9 cellular contexts compared by ENCODE assay signal in genomic region chr19:2332341-2333026, GRCh38. TPM values are rescaled to one million over a fixed set of nuclear protein-coding genes. Genes with fewer than 3 reads are reported as not detected.
A peak's percentile ranks its signal among the peaks of the same experiment; 100 is the strongest.
DNase-seq lines count a peak whose midpoint lies in the region; ATAC-seq and TF ChIP-seq lines count a peak whose summit lies in the region.
"Had no signal": no experiment of that assay in that cellular context is flagged by ENCODE, and none has a peak within 500 bp of the region (broad histone marks: within the 10 kb centered on the region; RNA-seq: fewer than 3 reads in every experiment).

No MANE protein-coding gene starts in this region.

- no peaks in the 10 kb centered on the region for H3K27me3 ChIP-seq in CD8-positive, alpha-beta memory T cell (ENCODE audit: insufficient read depth, low read length, poor library complexity, severe bottlenecking)
- H3K27me3 ChIP-seq in layer of hippocampus (ENCODE audit: control insufficient read depth, insufficient read depth, low read length): no peaks in the 10 kb centered on the region
- H3K27me3 ChIP-seq in ovary: no peaks in the 10 kb centered on the region

- H3K36me3 ChIP-seq in CD8-positive, alpha-beta memory T cell (ENCODE audit: insufficient read depth, low read length): no peaks in the 10 kb centered on the region
- no peaks in the 10 kb centered on the region for H3K36me3 ChIP-seq in ovary

- H3K27ac ChIP-seq in CD8-positive, alpha-beta memory T cell (ENCODE audit: low read depth, low read length): no peak overlapping the region
- H3K27ac ChIP-seq in layer of hippocampus (ENCODE audit: low read depth, low read length) (peak overlapping the region; percentile 87), ovary (no peak overlapping the region)

- peak; percentile 44 for ATAC-seq in GM19452 (IDR thresholded peaks at IDR 0.05; ENCODE audit: unreplicated experiment)
- no peak for ATAC-seq in HG03342 (IDR thresholded peaks at IDR 0.05; ENCODE audit: unreplicated experiment)

- peaks cover 0 to 21% (median 3%) of the 10 kb centered on the region in 3 donors for H3K36me3 Mint-ChIP-seq in CD8-positive, alpha-beta memory T cell

- peak in 3 of 5 donors; percentile 38 to 88 (median 44) for DNase-seq in CD8-positive, alpha-beta memory T cell
- DNase-seq in T-helper 1 cell (peak in 3 of 5 donors; percentile 13 to 46 (median 35)), RKO (ENCODE audit: low spot score) (no peak), AG20443 (ENCODE audit: low spot score) (no peak), ovary (no peak)

- H3K4me1 ChIP-seq in CD8-positive, alpha-beta memory T cell (ENCODE audit: insufficient read depth, low read length): peaks cover 39% of the 10 kb centered on the region
- H3K4me1 ChIP-seq in ovary (ENCODE audit: insufficient read depth): peaks cover 10% of the 10 kb centered on the region

- no peak for TF ChIP-seq CTCF in ovary (IDR thresholded peaks at IDR 0.05)

- TF ChIP-seq EP300 in ovary (IDR thresholded peaks at IDR 0.05): no peak

- 79 to 86% (median 85%) methylated on average over 16 to 17 of the region's 17 CpGs for WGBS in ovary, 3 donors

- peak overlapping the region in 5 of 8 donors; percentile 37 to 85 (median 77) for H3K27ac Mint-ChIP-seq in CD8-positive, alpha-beta memory T cell

- POLR2A ChIA-PET in CD8-positive, alpha-beta memory T cell (lab: Charles Lee): no interaction called here

- no peaks in the 10 kb centered on the region for H3K9me3 ChIP-seq in CD8-positive, alpha-beta memory T cell (ENCODE audit: low read length)
- H3K9me3 ChIP-seq in ovary: no peaks in the 10 kb centered on the region

- no peaks in the 10 kb centered on the region for H3K9me3 Mint-ChIP-seq in CD8-positive, alpha-beta memory T cell

- H3K4me3 Mint-ChIP-seq in CD8-positive, alpha-beta memory T cell: peak overlapping the region in 3 of 7 donors; percentile 5 to 75 (median 44)

- H3K27me3 Mint-ChIP-seq in CD8-positive, alpha-beta memory T cell: peaks cover 0 to 2% of the 10 kb centered on the region in 2 donors

- no peak for TF ChIP-seq POLR2A in ovary (IDR thresholded peaks at IDR 0.05)

- peaks cover 26 to 50% (median 28%) of the 10 kb centered on the region in 3 donors for H3K4me1 Mint-ChIP-seq in CD8-positive, alpha-beta memory T cell

- H3K4me3 ChIP-seq in CD8-positive, alpha-beta memory T cell (ENCODE audit: low read length): no peak overlapping the region
- no peak overlapping the region for H3K4me3 ChIP-seq in ovary
- H3K4me3 ChIP-seq: lung had no signal

- intact Hi-C loops in ovary (cut with DNase I): no loop called here

- CTCF ChIA-PET in CD8-positive, alpha-beta memory T cell (lab: Charles Lee): no interaction called here

RNA-seq across cellular contexts. Expression of gene SPPL2B, which starts 4.0 kb away (rescaled TPM):
- 10 to 100 TPM; 39.0 to 41.4 TPM for total RNA-seq in CD8-positive, alpha-beta memory T cell
- polyA plus RNA-seq in CD8-positive, alpha-beta memory T cell: 8.4 TPM
- 10 to 100 TPM; 33.5 to 66.6 (median 48.6) TPM for total RNA-seq in ovary
- polyA plus RNA-seq in ovary: 10 to 100 TPM in 1 of 2 donors, 1 to 10 TPM in 1; 1.5 to 39.7 TPM

RNA-seq across cellular contexts. Expression of gene LSM7, which starts 4.1 kb away (rescaled TPM):
- 100 to 1,000 TPM; 163 to 168 TPM for total RNA-seq in CD8-positive, alpha-beta memory T cell
- 162 TPM for polyA plus RNA-seq in CD8-positive, alpha-beta memory T cell
- 100 to 1,000 TPM in 2 of 7 donors, 10 to 100 TPM in 5; 59.4 to 159 (median 79.6) TPM for total RNA-seq in ovary
- 100 to 1,000 TPM in 1 of 2 donors, 10 to 100 TPM in 1; 31.8 to 196 TPM for polyA plus RNA-seq in ovary

RNA-seq across cellular contexts. Expression of gene LINGO3, which starts 24.5 kb away (rescaled TPM):
- under 1 TPM; 0.09 to 0.15 TPM for total RNA-seq in CD8-positive, alpha-beta memory T cell
- polyA plus RNA-seq in CD8-positive, alpha-beta memory T cell: 9.2 TPM
- not detected for total RNA-seq in ovary
- polyA plus RNA-seq in ovary: not detected

RNA-seq across cellular contexts. Expression of gene TMPRSS9, which starts 27.6 kb away (rescaled TPM):
- not detected for total RNA-seq in CD8-positive, alpha-beta memory T cell
- not detected for polyA plus RNA-seq in CD8-positive, alpha-beta memory T cell
- total RNA-seq in ovary: under 1 TPM in 6 of 7 donors, not detected in 1; 0.07 to 0.51 (median 0.23) TPM
- under 1 TPM; 0.05 to 0.13 TPM for polyA plus RNA-seq in ovary

RNA-seq across cellular contexts. Expression of gene PEAK3, which starts 50.5 kb away (rescaled TPM):
- not detected for total RNA-seq in CD8-positive, alpha-beta memory T cell
- 0.79 TPM for polyA plus RNA-seq in CD8-positive, alpha-beta memory T cell
- under 1 TPM in 5 of 7 donors, not detected in 2; 0.11 to 0.62 (median 0.35) TPM for total RNA-seq in ovary
- polyA plus RNA-seq in ovary: under 1 TPM in 1 of 2 donors, not detected in 1; 0.10 TPM

Comparison
In these comparisons a context has a peak if more than half of its experiments do, and no peak if none do; other contexts are left out.
1. DNase-seq: peak in CD8-positive, alpha-beta memory T cell (3 of 5) and T-helper 1 cell (3 of 5); none in RKO (single experiment), AG20443 (single experiment) and ovary (0 of 5).